In the genomic region with DNA sequence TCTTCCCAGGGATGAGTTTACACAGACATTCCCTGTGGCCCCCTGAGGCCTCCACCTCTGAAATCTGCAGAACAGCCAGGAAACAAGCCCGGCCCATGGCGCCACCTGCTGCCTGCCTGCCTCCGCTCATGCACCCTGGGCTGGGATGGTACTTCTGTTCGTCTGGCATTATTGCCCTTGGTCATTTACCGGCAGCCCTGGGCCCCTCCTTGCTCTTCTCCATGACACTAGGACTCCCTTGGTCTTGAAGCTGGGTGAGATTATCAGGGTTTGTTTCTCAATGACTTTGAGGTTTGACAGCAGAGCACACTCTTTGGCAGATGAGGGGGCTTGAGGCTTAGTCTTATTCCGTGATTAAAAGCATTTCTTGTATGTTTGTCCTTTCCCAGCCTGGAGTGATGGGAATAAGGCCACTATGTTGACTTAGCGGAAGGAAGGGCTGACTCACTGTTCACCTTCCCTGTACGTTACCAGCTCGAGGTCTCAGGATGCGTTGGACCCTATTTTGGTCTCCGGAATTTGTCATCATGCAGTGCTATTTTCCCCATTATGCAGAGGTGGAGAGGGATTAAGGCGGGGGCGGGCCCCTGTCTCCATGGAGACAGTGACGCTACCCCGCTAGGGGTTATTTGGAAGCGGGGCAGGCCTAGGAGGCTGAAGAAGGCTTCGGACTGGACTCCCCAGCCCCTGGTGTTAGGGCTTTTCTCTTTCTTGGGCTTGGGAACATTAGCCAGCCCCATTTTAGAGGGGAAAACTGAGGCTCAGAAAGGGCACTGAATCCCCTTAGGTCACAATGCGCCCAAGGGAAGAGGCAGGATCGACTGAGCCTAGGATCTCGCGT, we compare ENCODE assay signal across 8 cellular contexts. TPM values are rescaled to one million over a fixed set of nuclear protein-coding genes. Genes with fewer than 3 reads are reported as not detected.
DNase-seq lines count a peak whose midpoint lies in the region; ATAC-seq, FAIRE-seq and TF ChIP-seq lines count a peak whose summit lies in the region.

No MANE protein-coding gene starts in this region.

- H3K27me3 ChIP-seq in A673 (replicated peaks; ENCODE audit: insufficient read depth, low read depth, low read length, poor library complexity) (no peaks in the 10 kb centered on the region), HepG2 (ENCODE audit: control insufficient read depth in 1 of 2, insufficient read depth in 2 of 2, low read length in 2 of 2) (no peaks in the 10 kb centered on the region; a peak in 1 of 5 replicates)

- no peaks in the 10 kb centered on the region for H4K20me1 ChIP-seq in HepG2 (ENCODE audit: insufficient read depth, low read length)

- H3K27ac Mint-ChIP-seq in activated CD4-positive, alpha-beta T cell treated with anti-CD3 and anti-CD28 coated beads, Interleukin-2, amount 10 ng/mL, durations not matched to agents 24 days and 14 days = peak overlapping the region; percentile 96

- TF ChIP-seq EP300 in HepG2 (IDR thresholded peaks at IDR 0.05; ENCODE audit: low read depth in 2 of 2, low read length in 2 of 2) (no peak), HepG2 (CRISPR knock-in tag; IDR thresholded peaks at IDR 0.05; ENCODE audit: borderline replicate concordance) (no peak)

- peak; percentile 62; the same call in 1 of the 2 replicates for TF ChIP-seq RAD21 in HepG2 (CRISPR knock-in tag; IDR thresholded peaks at IDR 0.05)

- H3K27me3 Mint-ChIP-seq in activated CD4-positive, alpha-beta T cell treated with anti-CD3 and anti-CD28 coated beads, Interleukin-2, amount 10 ng/mL, durations not matched to agents 24 days and 14 days = no peaks in the 10 kb centered on the region

- no TSS peak for BruUV-seq in A673 (replicated peaks; lab: Mats Ljungman, UMichigan)
- BruUV-seq in HepG2 (replicated peaks; lab: Mats Ljungman, UMichigan) = no TSS peak

- H3K4me3 ChIP-seq in A673 (ENCODE audit: low read depth, low read length, poor library complexity, severe bottlenecking) (peak overlapping the region; percentile 81), HepG2 (replicated peaks in 1 of 3; ENCODE audit: insufficient read depth in 1 of 3, low read depth in 2 of 3, low read length in 3 of 3) (peak overlapping the region; percentile 77 to 95 (median 84))

- peaks cover 5% of the 10 kb centered on the region for H3K79me2 ChIP-seq in HepG2 (ENCODE audit: insufficient read depth, low read length)

- peaks cover 22% of the 10 kb centered on the region for H3K4me1 Mint-ChIP-seq in activated CD4-positive, alpha-beta T cell treated with anti-CD3 and anti-CD28 coated beads, Interleukin-2, amount 10 ng/mL, durations not matched to agents 24 days and 14 days

- TF ChIP-seq POLR2A in HepG2 (IDR thresholded peaks at IDR 0.05; ENCODE audit: insufficient read depth in 1 of 2, low read depth in 2 of 2, low read length in 2 of 2) = no peak

- H2AFZ ChIP-seq in HepG2 (ENCODE audit: low read length) = peak overlapping the region; percentile 95

- WGBS in HepG2 (ENCODE audit: low lambda C conversion rate) = 14% methylated on average over 14 of the region's 21 CpGs

- no peaks in the 10 kb centered on the region for H3K9me3 Mint-ChIP-seq in activated CD4-positive, alpha-beta T cell treated with anti-CD3 and anti-CD28 coated beads, Interleukin-2, amount 10 ng/mL, durations not matched to agents 24 days and 14 days

- no peaks in the 10 kb centered on the region for H3K4me1 ChIP-seq in A673 (ENCODE audit: insufficient read depth, low read length, poor library complexity, severe bottlenecking)
- peaks cover 37% of the 10 kb centered on the region for H3K4me1 ChIP-seq in HepG2 (ENCODE audit: insufficient read depth, low read length)

- H3K36me3 Mint-ChIP-seq in activated CD4-positive, alpha-beta T cell treated with anti-CD3 and anti-CD28 coated beads, Interleukin-2, amount 10 ng/mL, durations not matched to agents 24 days and 14 days (ENCODE audit: low read depth) = peaks cover 18% of the 10 kb centered on the region

- H3K4me2 ChIP-seq in HepG2 (ENCODE audit: low read depth, low read length) = peak overlapping the region; percentile 95

- H3K9me3 ChIP-seq in A673 (ENCODE audit: low read depth, low read length, poor library complexity, severe bottlenecking) = no peaks in the 10 kb centered on the region
- no peaks in the 10 kb centered on the region for H3K9me3 ChIP-seq in HepG2 (ENCODE audit: low read length)

- H3K27ac ChIP-seq in A673 (ENCODE audit: low read depth, low read length, poor library complexity, severe bottlenecking) (peak overlapping the region; percentile 73), HepG2 (ENCODE audit: extremely low read length, insufficient read depth, low read length) (peak overlapping the region; percentile 52)

- POLR2A ChIA-PET in A673 (lab: Charles Lee; ENCODE audit: low non-redundant PET) (no interaction called here), HepG2 (lab: Yijun Ruan, JAX) (interaction anchor here (0.7 to 2.0 kb wide), 2 partner anchors 63 to 65 kb away, joined by 3 to 5 read pairs; no protein-coding TSS in a partner anchor)

- FAIRE-seq in HepG2 (lab: Jason Lieb, UNC) = peak; percentile 50

- CTCF ChIA-PET in A673 (lab: Charles Lee) (interaction anchor here (0.7 kb wide), 1 partner anchor 48 kb away, joined by 3 read pairs; no protein-coding TSS in a partner anchor), HepG2 (lab: Yijun Ruan, JAX; ENCODE audit: low intra/inter-chr PET ratio, low total read pairs) (interaction anchor here (1.2 to 2.3 kb wide), 3 partner anchors 26 to 46 kb away, joined by 3 to 16 read pairs (median 5); no protein-coding TSS in a partner anchor)

- in situ Hi-C loops in HepG2 (cut with HindIII; ENCODE audit: extremely low pct_ligation_motif_present, low pct_unique_long_range_greater_than_20kb) = loop anchor here (5.0 kb wide), 1 partner anchor 56 kb away; a partner anchor contains a TSS

- H3K4me3 Mint-ChIP-seq in activated CD4-positive, alpha-beta T cell treated with anti-CD3 and anti-CD28 coated beads, Interleukin-2, amount 10 ng/mL, durations not matched to agents 24 days and 14 days = peak overlapping the region; percentile 93

- DNase-seq in A673 (ENCODE audit: low spot score) (peak; percentile 81), NCI-H446 (lab: John Stamatoyannopoulos, UW) (peak; percentile 11 to 49), dermis blood vessel endothelial cell (peak; percentile 98), HepG2 (ENCODE audit: low spot score) (peak; percentile 64)
- DNase-seq in activated CD4-positive, alpha-beta T cell treated with anti-CD3 and anti-CD28 coated beads, Interleukin-2, amount 10 ng/mL, durations not matched to agents 24 days and 14 days = peak; percentile 89
- peak; percentile 35 for DNase-seq in stimulated activated CD4-positive, alpha-beta T cell treated with anti-CD3 and anti-CD28 coated beads, Interleukin-2, amount 100 ng/mL, for 4 hours (ENCODE audit: low read depth)

- ATAC-seq in GM18858 (IDR thresholded peaks at IDR 0.05; ENCODE audit: unreplicated experiment) (peak; percentile 14), HG03108 (IDR thresholded peaks at IDR 0.05; ENCODE audit: unreplicated experiment) (peak; percentile 36), HepG2 (peak; percentile 83)

- intact Hi-C loops in A673 (cut with micrococcal nuclease; ENCODE audit: unreplicated experiment) (loop anchor here (1.0 kb wide), 1 partner anchor 46 kb away; no protein-coding TSS in a partner anchor), HepG2 (cut with micrococcal nuclease; ENCODE audit: unreplicated experiment) (loop anchor here (1.0 kb wide), 1 partner anchor 26 kb away; no protein-coding TSS in a partner anchor)
- intact Hi-C loops in activated CD4-positive, alpha-beta T cell treated with anti-CD3 and anti-CD28 coated beads, Interleukin-2, amount 10 ng/mL, durations not matched to agents 24 days and 14 days (cut with micrococcal nuclease) = loop anchor here (1.0 to 5.0 kb wide), 3 partner anchors 46 to 526 kb away; a partner anchor contains a TSS

- TF ChIP-seq CTCF in A673 (conservative IDR thresholded peaks at IDR 0.05; ENCODE audit: low read depth, low read length) (peak; percentile 87), HepG2 (CRISPR knock-in tag; IDR thresholded peaks at IDR 0.05) (peak; percentile 96)

- H3K36me3 ChIP-seq in A673 (ENCODE audit: insufficient read depth, low read length, poor library complexity, severe bottlenecking) = no peaks in the 10 kb centered on the region
- H3K36me3 ChIP-seq in HepG2 (replicated peaks in 1 of 2; ENCODE audit: control insufficient read depth in 1 of 2, insufficient read depth in 2 of 2, low read length in 2 of 2) = peaks cover 0 to 14% of the 10 kb centered on the region in 2 experiments; a peak in 2 of 5 replicates

- H3K9ac ChIP-seq in HepG2 (ENCODE audit: insufficient read depth, low read depth, low read length) = peak overlapping the region; percentile 75

RNA-seq across cellular contexts. Expression of a gene that starts 0.7 kb away (rescaled TPM):
- total RNA-seq in A673 (2021) = 36.9 and 42.7 TPM in 2 replicates
- 36.7 and 42.5 TPM in 2 replicates for total RNA-seq in activated CD4-positive, alpha-beta T cell treated with anti-CD3 and anti-CD28 coated beads, Interleukin-2, amount 10 ng/mL, durations not matched to agents 24 days and 14 days
- 36.2 and 36.8 TPM in 2 replicates for total RNA-seq in dermis blood vessel endothelial cell
- 29.0 and 35.2 TPM in 2 replicates for total RNA-seq in HepG2 (2016; rRNA removed; fragmentation: Illumina TruSeq; extraction: Trizol)
- total RNA-seq in HepG2 (2016; cell fraction: cytosol; rRNA removed; fragmentation: Illumina TruSeq; extraction: Trizol; ENCODE audit: low read depth) = 25.2 and 29.3 TPM in 2 replicates
- total RNA-seq in HepG2 (2016; cell fraction: insoluble cytoplasmic fraction; rRNA removed; fragmentation: Illumina TruSeq; extraction: Trizol) = 29.8 and 33.2 TPM in 2 replicates
- total RNA-seq in HepG2 (2016; cell fraction: membrane; rRNA removed; fragmentation: Illumina TruSeq; extraction: Trizol) = 26.2 and 26.3 TPM in 2 replicates
- total RNA-seq in HepG2 (2016; cell fraction: nucleus; rRNA removed; fragmentation: Illumina TruSeq; extraction: Trizol) = 19.6 and 20.8 TPM in 2 replicates
- polyA plus RNA-seq in HepG2 (2011; rRNA removed) = 16.4 and 17.4 TPM in 2 replicates
- 15.0 and 16.0 TPM in 2 replicates for polyA plus RNA-seq in HepG2 (2011; cell fraction: cytosol; rRNA removed)
- polyA plus RNA-seq in HepG2 (2011; cell fraction: nucleus; rRNA removed) = 23.2 and 24.1 TPM in 2 replicates
- polyA plus RNA-seq in HepG2 (2012) = 22.6 and 23.6 TPM in 2 replicates
- polyA plus RNA-seq in HepG2 (2016; cell fraction: cytosol; fragmentation: Illumina TruSeq; extraction: Trizol; ENCODE audit: low read depth) = 5.1 and 5.5 TPM in 2 replicates
- polyA plus RNA-seq in HepG2 (2016; cell fraction: insoluble cytoplasmic fraction; fragmentation: Illumina TruSeq; extraction: Trizol; ENCODE audit: low read depth) = 26.7 and 30.1 TPM in 2 replicates
- 12.7 and 15.4 TPM in 2 replicates for polyA plus RNA-seq in HepG2 (2016; cell fraction: membrane; fragmentation: Illumina TruSeq; extraction: Trizol; ENCODE audit: low read depth)
- 26.8 and 27.9 TPM in 2 replicates for polyA plus RNA-seq in HepG2 (2016; cell fraction: nucleus; fragmentation: Illumina TruSeq; extraction: Trizol; ENCODE audit: insufficient read depth, low read depth)
- polyA minus RNA-seq in HepG2 (2011; rRNA and poly(A)+ RNA removed; ENCODE audit: low replicate concordance) = 23.0 and 24.3 TPM in 2 replicates
- 11.6 and 15.5 TPM in 2 replicates for polyA minus RNA-seq in HepG2 (2011; cell fraction: cytosol; rRNA and poly(A)+ RNA removed)
- 11.2 and 15.5 TPM in 2 replicates for polyA minus RNA-seq in HepG2 (2011; cell fraction: nucleus; rRNA and poly(A)+ RNA removed)

RNA-seq across cellular contexts. Expression of a gene that starts 58.6 kb away (rescaled TPM):
- total RNA-seq in A673 (2021) = 10.7 and 12.1 TPM in 2 replicates
- 42.1 and 47.0 TPM in 2 replicates for total RNA-seq in activated CD4-positive, alpha-beta T cell treated with anti-CD3 and anti-CD28 coated beads, Interleukin-2, amount 10 ng/mL, durations not matched to agents 24 days and 14 days
- total RNA-seq in dermis blood vessel endothelial cell = 35.2 and 42.0 TPM in 2 replicates
- total RNA-seq in HepG2 (2016; rRNA removed; fragmentation: Illumina TruSeq; extraction: Trizol) = 10.8 and 26.2 TPM in 2 replicates
- 2.9 and 3.7 TPM in 2 replicates for total RNA-seq in HepG2 (2016; cell fraction: cytosol; rRNA removed; fragmentation: Illumina TruSeq; extraction: Trizol; ENCODE audit: low read depth)
- total RNA-seq in HepG2 (2016; cell fraction: insoluble cytoplasmic fraction; rRNA removed; fragmentation: Illumina TruSeq; extraction: Trizol) = 10.0 and 27.0 TPM in 2 replicates
- 5.3 TPM in 2 replicates for total RNA-seq in HepG2 (2016; cell fraction: membrane; rRNA removed; fragmentation: Illumina TruSeq; extraction: Trizol)
- 35.4 and 43.8 TPM in 2 replicates for total RNA-seq in HepG2 (2016; cell fraction: nucleus; rRNA removed; fragmentation: Illumina TruSeq; extraction: Trizol)
- polyA plus RNA-seq in HepG2 (2011; rRNA removed) = 94.1 and 118 TPM in 2 replicates
- polyA plus RNA-seq in HepG2 (2011; cell fraction: cytosol; rRNA removed) = 79.5 and 81.3 TPM in 2 replicates
- polyA plus RNA-seq in HepG2 (2011; cell fraction: nucleus; rRNA removed) = 155 and 157 TPM in 2 replicates
- 61.8 and 69.9 TPM in 2 replicates for polyA plus RNA-seq in HepG2 (2012)
- polyA plus RNA-seq in HepG2 (2016; cell fraction: cytosol; fragmentation: Illumina TruSeq; extraction: Trizol; ENCODE audit: low read depth) = 1.3 and 2.0 TPM in 2 replicates
- 9.0 and 11.0 TPM in 2 replicates for polyA plus RNA-seq in HepG2 (2016; cell fraction: insoluble cytoplasmic fraction; fragmentation: Illumina TruSeq; extraction: Trizol; ENCODE audit: low read depth)
- polyA plus RNA-seq in HepG2 (2016; cell fraction: membrane; fragmentation: Illumina TruSeq; extraction: Trizol; ENCODE audit: low read depth) = 3.0 and 3.4 TPM in 2 replicates
- polyA plus RNA-seq in HepG2 (2016; cell fraction: nucleus; fragmentation: Illumina TruSeq; extraction: Trizol; ENCODE audit: insufficient read depth, low read depth) = 67.7 and 79.8 TPM in 2 replicates
- 46.9 and 191 TPM in 2 replicates for polyA minus RNA-seq in HepG2 (2011; rRNA and poly(A)+ RNA removed; ENCODE audit: low replicate concordance)
- 49.9 and 80.8 TPM in 2 replicates for polyA minus RNA-seq in HepG2 (2011; cell fraction: cytosol; rRNA and poly(A)+ RNA removed)
- 47.9 and 63.4 TPM in 2 replicates for polyA minus RNA-seq in HepG2 (2011; cell fraction: nucleus; rRNA and poly(A)+ RNA removed)

Comparison
In these comparisons a context has a peak if more than half of its experiments do, and no peak if none do; other contexts are left out.
1. Peak in every context shown above with its lines: DNase-seq, ATAC-seq, H3K4me3 ChIP-seq and H3K27ac ChIP-seq.
2. DNase-seq: peak in every context shown above with its lines; median percentile 98 in dermis blood vessel endothelial cell; 89 in activated CD4-positive, alpha-beta T cell treated with anti-CD3 and anti-CD28 coated beads, Interleukin-2, amount 10 ng/mL, durations not matched to agents 24 days and 14 days; 81 in A673; 64 in HepG2; 35 in stimulated activated CD4-positive, alpha-beta T cell treated with anti-CD3 and anti-CD28 coated beads, Interleukin-2, amount 100 ng/mL, for 4 hours; 30 in NCI-H446.
3. ATAC-seq: peak in every context shown above with its lines; median percentile 83 in HepG2; 36 in HG03108; 14 in GM18858.